ENCODE assay signal across 1 cellular context in genomic region chr2:157438907-157439791, GRCh38.
TF ChIP-seq lines count a peak whose summit lies in the region.

No MANE protein-coding gene starts in this region.

TF ChIP-seq in GM23338, 12 proteins besides CTCF, POLR2A, EP300 and RAD21 (continued from another document):
- TF ChIP-seq, protein P1, sequence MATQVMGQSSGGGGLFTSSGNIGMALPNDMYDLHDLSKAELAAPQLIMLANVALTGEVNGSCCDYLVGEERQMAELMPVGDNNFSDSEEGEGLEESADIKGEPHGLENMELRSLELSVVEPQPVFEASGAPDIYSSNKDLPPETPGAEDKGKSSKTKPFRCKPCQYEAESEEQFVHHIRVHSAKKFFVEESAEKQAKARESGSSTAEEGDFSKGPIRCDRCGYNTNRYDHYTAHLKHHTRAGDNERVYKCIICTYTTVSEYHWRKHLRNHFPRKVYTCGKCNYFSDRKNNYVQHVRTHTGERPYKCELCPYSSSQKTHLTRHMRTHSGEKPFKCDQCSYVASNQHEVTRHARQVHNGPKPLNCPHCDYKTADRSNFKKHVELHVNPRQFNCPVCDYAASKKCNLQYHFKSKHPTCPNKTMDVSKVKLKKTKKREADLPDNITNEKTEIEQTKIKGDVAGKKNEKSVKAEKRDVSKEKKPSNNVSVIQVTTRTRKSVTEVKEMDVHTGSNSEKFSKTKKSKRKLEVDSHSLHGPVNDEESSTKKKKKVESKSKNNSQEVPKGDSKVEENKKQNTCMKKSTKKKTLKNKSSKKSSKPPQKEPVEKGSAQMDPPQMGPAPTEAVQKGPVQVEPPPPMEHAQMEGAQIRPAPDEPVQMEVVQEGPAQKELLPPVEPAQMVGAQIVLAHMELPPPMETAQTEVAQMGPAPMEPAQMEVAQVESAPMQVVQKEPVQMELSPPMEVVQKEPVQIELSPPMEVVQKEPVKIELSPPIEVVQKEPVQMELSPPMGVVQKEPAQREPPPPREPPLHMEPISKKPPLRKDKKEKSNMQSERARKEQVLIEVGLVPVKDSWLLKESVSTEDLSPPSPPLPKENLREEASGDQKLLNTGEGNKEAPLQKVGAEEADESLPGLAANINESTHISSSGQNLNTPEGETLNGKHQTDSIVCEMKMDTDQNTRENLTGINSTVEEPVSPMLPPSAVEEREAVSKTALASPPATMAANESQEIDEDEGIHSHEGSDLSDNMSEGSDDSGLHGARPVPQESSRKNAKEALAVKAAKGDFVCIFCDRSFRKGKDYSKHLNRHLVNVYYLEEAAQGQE (IDR thresholded peaks at IDR 0.05; ENCODE audit: unreplicated experiment), result no peak
- no peak for TF ChIP-seq STAT1 (IDR thresholded peaks at IDR 0.05; ENCODE audit: unreplicated experiment)
- TF ChIP-seq ZNF114 (CRISPR knock-in tag; IDR thresholded peaks at IDR 0.05), result no peak
- TF ChIP-seq EZH2phosphoT487 (IDR thresholded peaks at IDR 0.05; ENCODE audit: unreplicated experiment), result no peak
- TF ChIP-seq POLR2AphosphoS5 (IDR thresholded peaks at IDR 0.05; ENCODE audit: low read depth), result no peak
- TF ChIP-seq, protein P2, sequence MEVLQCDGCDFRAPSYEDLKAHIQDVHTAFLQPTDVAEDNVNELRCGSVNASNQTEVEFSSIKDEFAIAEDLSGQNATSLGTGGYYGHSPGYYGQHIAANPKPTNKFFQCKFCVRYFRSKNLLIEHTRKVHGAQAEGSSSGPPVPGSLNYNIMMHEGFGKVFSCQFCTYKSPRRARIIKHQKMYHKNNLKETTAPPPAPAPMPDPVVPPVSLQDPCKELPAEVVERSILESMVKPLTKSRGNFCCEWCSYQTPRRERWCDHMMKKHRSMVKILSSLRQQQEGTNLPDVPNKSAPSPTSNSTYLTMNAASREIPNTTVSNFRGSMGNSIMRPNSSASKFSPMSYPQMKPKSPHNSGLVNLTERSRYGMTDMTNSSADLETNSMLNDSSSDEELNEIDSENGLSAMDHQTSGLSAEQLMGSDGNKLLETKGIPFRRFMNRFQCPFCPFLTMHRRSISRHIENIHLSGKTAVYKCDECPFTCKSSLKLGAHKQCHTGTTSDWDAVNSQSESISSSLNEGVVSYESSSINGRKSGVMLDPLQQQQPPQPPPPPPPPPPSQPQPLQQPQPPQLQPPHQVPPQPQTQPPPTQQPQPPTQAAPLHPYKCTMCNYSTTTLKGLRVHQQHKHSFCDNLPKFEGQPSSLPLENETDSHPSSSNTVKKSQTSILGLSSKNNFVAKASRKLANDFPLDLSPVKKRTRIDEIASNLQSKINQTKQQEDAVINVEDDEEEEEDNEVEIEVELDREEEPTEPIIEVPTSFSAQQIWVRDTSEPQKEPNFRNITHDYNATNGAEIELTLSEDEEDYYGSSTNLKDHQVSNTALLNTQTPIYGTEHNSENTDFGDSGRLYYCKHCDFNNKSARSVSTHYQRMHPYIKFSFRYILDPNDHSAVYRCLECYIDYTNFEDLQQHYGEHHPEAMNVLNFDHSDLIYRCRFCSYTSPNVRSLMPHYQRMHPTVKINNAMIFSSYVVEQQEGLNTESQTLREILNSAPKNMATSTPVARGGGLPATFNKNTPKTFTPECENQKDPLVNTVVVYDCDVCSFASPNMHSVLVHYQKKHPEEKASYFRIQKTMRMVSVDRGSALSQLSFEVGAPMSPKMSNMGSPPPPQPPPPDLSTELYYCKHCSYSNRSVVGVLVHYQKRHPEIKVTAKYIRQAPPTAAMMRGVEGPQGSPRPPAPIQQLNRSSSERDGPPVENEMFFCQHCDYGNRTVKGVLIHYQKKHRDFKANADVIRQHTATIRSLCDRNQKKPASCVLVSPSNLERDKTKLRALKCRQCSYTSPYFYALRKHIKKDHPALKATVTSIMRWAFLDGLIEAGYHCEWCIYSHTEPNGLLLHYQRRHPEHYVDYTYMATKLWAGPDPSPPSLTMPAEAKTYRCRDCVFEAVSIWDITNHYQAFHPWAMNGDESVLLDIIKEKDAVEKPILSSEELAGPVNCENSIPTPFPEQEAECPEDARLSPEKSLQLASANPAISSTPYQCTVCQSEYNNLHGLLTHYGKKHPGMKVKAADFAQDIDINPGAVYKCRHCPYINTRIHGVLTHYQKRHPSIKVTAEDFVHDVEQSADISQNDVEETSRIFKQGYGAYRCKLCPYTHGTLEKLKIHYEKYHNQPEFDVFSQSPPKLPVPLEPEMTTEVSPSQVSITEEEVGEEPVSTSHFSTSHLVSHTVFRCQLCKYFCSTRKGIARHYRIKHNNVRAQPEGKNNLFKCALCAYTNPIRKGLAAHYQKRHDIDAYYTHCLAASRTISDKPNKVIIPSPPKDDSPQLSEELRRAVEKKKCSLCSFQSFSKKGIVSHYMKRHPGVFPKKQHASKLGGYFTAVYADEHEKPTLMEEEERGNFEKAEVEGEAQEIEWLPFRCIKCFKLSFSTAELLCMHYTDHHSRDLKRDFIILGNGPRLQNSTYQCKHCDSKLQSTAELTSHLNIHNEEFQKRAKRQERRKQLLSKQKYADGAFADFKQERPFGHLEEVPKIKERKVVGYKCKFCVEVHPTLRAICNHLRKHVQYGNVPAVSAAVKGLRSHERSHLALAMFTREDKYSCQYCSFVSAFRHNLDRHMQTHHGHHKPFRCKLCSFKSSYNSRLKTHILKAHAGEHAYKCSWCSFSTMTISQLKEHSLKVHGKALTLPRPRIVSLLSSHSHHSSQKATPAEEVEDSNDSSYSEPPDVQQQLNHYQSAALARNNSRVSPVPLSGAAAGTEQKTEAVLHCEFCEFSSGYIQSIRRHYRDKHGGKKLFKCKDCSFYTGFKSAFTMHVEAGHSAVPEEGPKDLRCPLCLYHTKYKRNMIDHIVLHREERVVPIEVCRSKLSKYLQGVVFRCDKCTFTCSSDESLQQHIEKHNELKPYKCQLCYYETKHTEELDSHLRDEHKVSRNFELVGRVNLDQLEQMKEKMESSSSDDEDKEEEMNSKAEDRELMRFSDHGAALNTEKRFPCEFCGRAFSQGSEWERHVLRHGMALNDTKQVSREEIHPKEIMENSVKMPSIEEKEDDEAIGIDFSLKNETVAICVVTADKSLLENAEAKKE (CRISPR knock-in tag; IDR thresholded peaks at IDR 0.05), result no peak
